In genomic region chr6:130369821-130370220, GRCh38 we compare ENCODE assay signal across 26 cellular contexts.
"Had no signal": no experiment of that assay in that cellular context is flagged by ENCODE, and none has a peak within 500 bp of the region (broad histone marks: within the 10 kb centered on the region; RNA-seq: fewer than 3 reads in every experiment).

No MANE protein-coding gene starts in this region.

- DNase-seq: activated CD4-positive, alpha-beta T cell treated with anti-CD3 and anti-CD28 coated beads, Interleukin-2, amount 10 ng/mL, durations not matched to agents 7 days and 5 days; activated CD8-positive, alpha-beta T cell treated with anti-CD3 and anti-CD28 coated beads, Interleukin-2, amount 10 ng/mL, durations not matched to agents 7 days and 5 days; activated effector memory CD4-positive, alpha-beta T cell treated with Interleukin-2 at 50 U/mL for 16 hours; activated naive CD4-positive, alpha-beta T cell treated with anti-CD3 and anti-CD28 coated beads, Interleukin-2, amount 10 ng/mL, durations not matched to agents 7 days and 5 days; activated naive CD8-positive, alpha-beta T cell treated with anti-CD3 and anti-CD28 coated beads, Interleukin-2, amount 50 U/mL, for 24 hours; activated T-cell treated with anti-CD3 and anti-CD28 coated beads, Interleukin-2, amount 50 U/mL, for 4 hours; anterior cingulate cortex; brain microvascular endothelial cell; colonic mucosa; erythroblast; heart right ventricle; immature natural killer cell; nucleus accumbens; stimulated activated naive CD8-positive, alpha-beta T cell treated with anti-CD3 and anti-CD28 coated beads, Interleukin-15, Interleukin-2, amounts not matched to agents 100 U/mL and 50 U/mL, for 24 hours; substantia nigra; T-cell; T-helper 9 cell; uterus had no signal

- H3K9me3 Mint-ChIP-seq: activated CD4-positive, alpha-beta T cell treated with anti-CD3 and anti-CD28 coated beads, Interleukin-2, amount 10 ng/mL, durations not matched to agents 7 days and 5 days; activated naive CD4-positive, alpha-beta T cell treated with anti-CD3 and anti-CD28 coated beads, Interleukin-2, amount 10 ng/mL, durations not matched to agents 7 days and 5 days; activated naive CD8-positive, alpha-beta T cell treated with anti-CD3 and anti-CD28 coated beads, Interleukin-2, amount 50 U/mL, for 24 hours; activated T-cell treated with anti-CD3 and anti-CD28 coated beads, Interleukin-2, amount 50 U/mL, for 4 hours; central memory CD8-positive, alpha-beta T cell; immature natural killer cell; natural killer cell treated with Interleukin-12 subunit alpha and Interleukin-12 subunit beta and Interleukin-15 and Interleukin-18, amount 100 ng/mL, for 72 hours; T-cell had no signal

- H3K27ac ChIP-seq: brain microvascular endothelial cell, colonic mucosa, gastroesophageal sphincter, heart right ventricle, right atrium auricular region, tibial nerve, uterus had no signal

- ATAC-seq: activated CD8-positive, alpha-beta T cell treated with anti-CD3 and anti-CD28 coated beads, Interleukin-2, amount 10 ng/mL, durations not matched to agents 7 days and 5 days; activated naive CD8-positive, alpha-beta T cell treated with anti-CD3 and anti-CD28 coated beads, Interleukin-2, amount 50 U/mL, for 24 hours; activated T-cell treated with anti-CD3 and anti-CD28 coated beads, Interleukin-2, amount 50 U/mL, for 4 hours; gastroesophageal sphincter; heart right ventricle; left lobe of liver; natural killer cell treated with Interleukin-12 subunit alpha and Interleukin-12 subunit beta and Interleukin-15 and Interleukin-18, amount 100 ng/mL, for 72 hours; stimulated activated naive CD8-positive, alpha-beta T cell treated with anti-CD3 and anti-CD28 coated beads, Interleukin-15, Interleukin-2, amounts not matched to agents 100 U/mL and 50 U/mL, for 24 hours; T-cell had no signal

- H3K4me1 ChIP-seq: colonic mucosa, uterus had no signal

- H3K36me3 ChIP-seq: brain microvascular endothelial cell, colonic mucosa, gastroesophageal sphincter, heart right ventricle, right atrium auricular region, tibial nerve, uterus had no signal

- H3K27me3 ChIP-seq: brain microvascular endothelial cell, colonic mucosa, uterus had no signal

- H3K4me3 Mint-ChIP-seq: activated CD4-positive, alpha-beta T cell treated with anti-CD3 and anti-CD28 coated beads, Interleukin-2, amount 10 ng/mL, durations not matched to agents 7 days and 5 days; activated CD8-positive, alpha-beta T cell treated with anti-CD3 and anti-CD28 coated beads, Interleukin-2, amount 10 ng/mL, durations not matched to agents 7 days and 5 days; activated naive CD4-positive, alpha-beta T cell treated with anti-CD3 and anti-CD28 coated beads, Interleukin-2, amount 10 ng/mL, durations not matched to agents 7 days and 5 days; activated naive CD8-positive, alpha-beta T cell treated with anti-CD3 and anti-CD28 coated beads, Interleukin-2, amount 50 U/mL, for 24 hours; activated T-cell treated with anti-CD3 and anti-CD28 coated beads, Interleukin-2, amount 50 U/mL, for 4 hours; central memory CD8-positive, alpha-beta T cell; immature natural killer cell; natural killer cell treated with Interleukin-12 subunit alpha and Interleukin-12 subunit beta and Interleukin-15 and Interleukin-18, amount 100 ng/mL, for 72 hours; T-cell had no signal

- H3K9me3 ChIP-seq: colonic mucosa, gastroesophageal sphincter, heart right ventricle, right atrium auricular region, tibial nerve, uterus had no signal

- H3K36me3 Mint-ChIP-seq: activated naive CD4-positive, alpha-beta T cell treated with anti-CD3 and anti-CD28 coated beads, Interleukin-2, amount 10 ng/mL, durations not matched to agents 7 days and 5 days; immature natural killer cell; natural killer cell treated with Interleukin-12 subunit alpha and Interleukin-12 subunit beta and Interleukin-15 and Interleukin-18, amount 100 ng/mL, for 72 hours; T-cell had no signal

- H3K4me3 ChIP-seq: colonic mucosa, gastroesophageal sphincter, heart right ventricle, lung, right atrium auricular region, tibial nerve, uterus had no signal

- H3K27ac Mint-ChIP-seq: activated CD4-positive, alpha-beta T cell treated with anti-CD3 and anti-CD28 coated beads, Interleukin-2, amount 10 ng/mL, durations not matched to agents 7 days and 5 days; activated CD8-positive, alpha-beta T cell treated with anti-CD3 and anti-CD28 coated beads, Interleukin-2, amount 10 ng/mL, durations not matched to agents 7 days and 5 days; activated naive CD4-positive, alpha-beta T cell treated with anti-CD3 and anti-CD28 coated beads, Interleukin-2, amount 10 ng/mL, durations not matched to agents 7 days and 5 days; activated naive CD8-positive, alpha-beta T cell treated with anti-CD3 and anti-CD28 coated beads, Interleukin-2, amount 50 U/mL, for 24 hours; immature natural killer cell; natural killer cell treated with Interleukin-12 subunit alpha and Interleukin-12 subunit beta and Interleukin-15 and Interleukin-18, amount 100 ng/mL, for 72 hours; progenitor cell of endocrine pancreas; T-cell had no signal
